Comparison of ENCODE assay signal across 20 cellular contexts in genomic region chr4:40846556-40846955, GRCh38.
DNase-seq lines count a peak whose midpoint lies in the region; ATAC-seq and TF ChIP-seq lines count a peak whose summit lies in the region.
"Had no signal": no experiment of that assay in that cellular context is flagged by ENCODE, and none has a peak within 500 bp of the region (broad histone marks: within the 10 kb centered on the region; RNA-seq: fewer than 3 reads in every experiment).

No MANE protein-coding gene starts in this region.

- H3K36me3 ChIP-seq in GM23338 (ENCODE audit: insufficient read depth) (no peaks in the 10 kb centered on the region), mesendoderm (ENCODE audit: control insufficient read depth, insufficient read depth, low read length) (no peaks in the 10 kb centered on the region)
- H3K36me3 ChIP-seq: BE2C had no signal

- peaks cover 4% of the 10 kb centered on the region for H3K27me3 Mint-ChIP-seq in GM23338 (ENCODE audit: insufficient read depth, low read depth, poor library complexity)

- H3K4me3 ChIP-seq in GM23338 (no peak overlapping the region), mesendoderm (ENCODE audit: low read length) (no peak overlapping the region)

- DNase-seq in GM23338 (ENCODE audit: low spot score) (no peak), caudate nucleus (lab: John Stamatoyannopoulos, UW) (peak in 4 of 61 donors; percentile 11 to 35 (median 27)), mesendoderm (no peak), substantia nigra (lab: John Stamatoyannopoulos, UW) (peak in 8 of 49 donors; percentile 15 to 42 (median 18)), erythroblast (lab: John Stamatoyannopoulos, UW) (no peak)
- DNase-seq in activated CD8-positive, alpha-beta memory T cell treated with anti-CD3 and anti-CD28 coated beads, Interleukin-2, amount 50 U/mL, for 48 hours: no peak
- DNase-seq: BE2C; CD8-positive, alpha-beta memory T cell; DND-41; GF-D8; Karpas-422; MM.1S; NCI-H1105; NCI-H187; NCI-H2171; NCI-H446 treated with DMSO at 0.1 percent for 48 hours; NCI-H82; Right ventricle myocardium superior had no signal

- no peaks in the 10 kb centered on the region for H3K9me3 Mint-ChIP-seq in GM23338
- H3K9me3 Mint-ChIP-seq: CD8-positive, alpha-beta memory T cell had no signal

- peaks cover 50% of the 10 kb centered on the region for H3K4me1 Mint-ChIP-seq in GM23338
- H3K4me1 Mint-ChIP-seq: CD8-positive, alpha-beta memory T cell had no signal

- peaks cover 81% of the 10 kb centered on the region for H3K79me2 ChIP-seq in GM23338 (replicated peaks; ENCODE audit: insufficient read depth)
- H3K79me2 ChIP-seq in mesendoderm (ENCODE audit: control insufficient read depth, insufficient read depth, low read length): peaks cover 7% of the 10 kb centered on the region

- peaks cover 22% of the 10 kb centered on the region for H4K20me1 ChIP-seq in GM23338 (replicated peaks; ENCODE audit: insufficient read depth)

- no peak overlapping the region for H3K4me3 Mint-ChIP-seq in GM23338
- H3K4me3 Mint-ChIP-seq: CD8-positive, alpha-beta memory T cell had no signal

- H2AFZ ChIP-seq in GM23338: no peak overlapping the region

- H3K79me1 ChIP-seq in mesendoderm (ENCODE audit: low read length): peaks cover 4% of the 10 kb centered on the region

- H2BK120ac ChIP-seq in mesendoderm (ENCODE audit: low read depth, low read length): no peak overlapping the region

- H3K4me1 ChIP-seq in GM23338 (ENCODE audit: insufficient read depth) (peaks cover 33% of the 10 kb centered on the region), mesendoderm (ENCODE audit: control insufficient read depth, low read depth, low read length) (no peaks in the 10 kb centered on the region)
- H3K4me1 ChIP-seq: BE2C had no signal

- no peak overlapping the region for H3K18ac ChIP-seq in mesendoderm (ENCODE audit: low read length)

- no peak for TF ChIP-seq POLR2A in erythroblast (IDR thresholded peaks at IDR 0.05; ENCODE audit: low read length)

- H3K9ac ChIP-seq in mesendoderm (ENCODE audit: low read length): no peak overlapping the region

- no peak overlapping the region for H2BK5ac ChIP-seq in mesendoderm (ENCODE audit: low read length)

- H4K8ac ChIP-seq in mesendoderm (ENCODE audit: low read depth, low read length): no peak overlapping the region

- peak overlapping the region; percentile 25 for H3K56ac ChIP-seq in mesendoderm (ENCODE audit: low read length)

- H3K4ac ChIP-seq in mesendoderm (ENCODE audit: low read depth, low read length): no peak overlapping the region

- H3K4me2 ChIP-seq in GM23338 (peak overlapping the region; percentile 35; the same call in 1 of the 2 replicates), mesendoderm (ENCODE audit: low read length) (no peak overlapping the region)

- H2BK15ac ChIP-seq in mesendoderm (replicated peaks; ENCODE audit: low read depth): no peak overlapping the region

- H3F3A ChIP-seq in GM23338 (replicated peaks; ENCODE audit: low read depth): 0 out of 2 replicates have a peak, but pooled peaks cover 6% of the 10 kb centered on the region

- no peaks in the 10 kb centered on the region; the same call in 1 of the 2 replicates for H3K9me2 ChIP-seq in GM23338 (ENCODE audit: insufficient read depth)

- H4K5ac ChIP-seq in mesendoderm (ENCODE audit: low read length): no peak overlapping the region

- no peak for TF ChIP-seq CTCF in GM23338 (conservative IDR thresholded peaks at IDR 0.05; ENCODE audit: low read depth in 2 of 2)

- H3K27ac ChIP-seq in GM23338 (ENCODE audit: low read depth): peak overlapping the region; percentile 67
- H3K27ac ChIP-seq in caudate nucleus (ENCODE audit: low read depth, low read length): peak overlapping the region; percentile 48
- H3K27ac ChIP-seq in mesendoderm (ENCODE audit: low read depth, low read length): no peak overlapping the region
- peak overlapping the region; percentile 72 for H3K27ac ChIP-seq in substantia nigra (ENCODE audit: low read depth, low read length, poor library complexity, severe bottlenecking)

- peaks cover 5% of the 10 kb centered on the region; the same call in 2 of the 3 replicates for H3K36me3 Mint-ChIP-seq in GM23338 (ENCODE audit: low read depth)
- H3K36me3 Mint-ChIP-seq: CD8-positive, alpha-beta memory T cell had no signal

- H2AK5ac ChIP-seq in mesendoderm (ENCODE audit: low read length): no peak overlapping the region

- H3K27me3 ChIP-seq in GM23338 (ENCODE audit: insufficient read depth) (no peaks in the 10 kb centered on the region), mesendoderm (ENCODE audit: insufficient read depth, low read length, poor library complexity) (no peaks in the 10 kb centered on the region)
- H3K27me3 ChIP-seq: BE2C had no signal

- ATAC-seq in GM23338 (no peak), HG02938 (IDR thresholded peaks at IDR 0.05; ENCODE audit: unreplicated experiment) (no peak)
- ATAC-seq: Panc1 had no signal

- H3K23ac ChIP-seq in mesendoderm (ENCODE audit: low read length): no peak overlapping the region

- no peak overlapping the region; the same call in 1 of the 2 replicates for H3K27ac Mint-ChIP-seq in GM23338
- H3K27ac Mint-ChIP-seq: CD8-positive, alpha-beta memory T cell had no signal

- WGBS in mesendoderm (ENCODE audit: extremely low coverage, insufficient coverage, low lambda C conversion rate): no CpG with 5 or more reads among the region's 5 CpGs

TF ChIP-seq in GM23338, 12 proteins besides CTCF, POLR2A, EP300 and RAD21 (continues in another document):
- TF ChIP-seq ZNF331 (CRISPR knock-in tag; IDR thresholded peaks at IDR 0.05; ENCODE audit: low read depth) (no peak), STAT1 (IDR thresholded peaks at IDR 0.05; ENCODE audit: unreplicated experiment) (no peak)
- TF ChIP-seq, protein P1, sequence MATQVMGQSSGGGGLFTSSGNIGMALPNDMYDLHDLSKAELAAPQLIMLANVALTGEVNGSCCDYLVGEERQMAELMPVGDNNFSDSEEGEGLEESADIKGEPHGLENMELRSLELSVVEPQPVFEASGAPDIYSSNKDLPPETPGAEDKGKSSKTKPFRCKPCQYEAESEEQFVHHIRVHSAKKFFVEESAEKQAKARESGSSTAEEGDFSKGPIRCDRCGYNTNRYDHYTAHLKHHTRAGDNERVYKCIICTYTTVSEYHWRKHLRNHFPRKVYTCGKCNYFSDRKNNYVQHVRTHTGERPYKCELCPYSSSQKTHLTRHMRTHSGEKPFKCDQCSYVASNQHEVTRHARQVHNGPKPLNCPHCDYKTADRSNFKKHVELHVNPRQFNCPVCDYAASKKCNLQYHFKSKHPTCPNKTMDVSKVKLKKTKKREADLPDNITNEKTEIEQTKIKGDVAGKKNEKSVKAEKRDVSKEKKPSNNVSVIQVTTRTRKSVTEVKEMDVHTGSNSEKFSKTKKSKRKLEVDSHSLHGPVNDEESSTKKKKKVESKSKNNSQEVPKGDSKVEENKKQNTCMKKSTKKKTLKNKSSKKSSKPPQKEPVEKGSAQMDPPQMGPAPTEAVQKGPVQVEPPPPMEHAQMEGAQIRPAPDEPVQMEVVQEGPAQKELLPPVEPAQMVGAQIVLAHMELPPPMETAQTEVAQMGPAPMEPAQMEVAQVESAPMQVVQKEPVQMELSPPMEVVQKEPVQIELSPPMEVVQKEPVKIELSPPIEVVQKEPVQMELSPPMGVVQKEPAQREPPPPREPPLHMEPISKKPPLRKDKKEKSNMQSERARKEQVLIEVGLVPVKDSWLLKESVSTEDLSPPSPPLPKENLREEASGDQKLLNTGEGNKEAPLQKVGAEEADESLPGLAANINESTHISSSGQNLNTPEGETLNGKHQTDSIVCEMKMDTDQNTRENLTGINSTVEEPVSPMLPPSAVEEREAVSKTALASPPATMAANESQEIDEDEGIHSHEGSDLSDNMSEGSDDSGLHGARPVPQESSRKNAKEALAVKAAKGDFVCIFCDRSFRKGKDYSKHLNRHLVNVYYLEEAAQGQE (IDR thresholded peaks at IDR 0.05; ENCODE audit: unreplicated experiment): no peak
